ENCODE assay signal across 1 cellular context in the genomic region with DNA sequence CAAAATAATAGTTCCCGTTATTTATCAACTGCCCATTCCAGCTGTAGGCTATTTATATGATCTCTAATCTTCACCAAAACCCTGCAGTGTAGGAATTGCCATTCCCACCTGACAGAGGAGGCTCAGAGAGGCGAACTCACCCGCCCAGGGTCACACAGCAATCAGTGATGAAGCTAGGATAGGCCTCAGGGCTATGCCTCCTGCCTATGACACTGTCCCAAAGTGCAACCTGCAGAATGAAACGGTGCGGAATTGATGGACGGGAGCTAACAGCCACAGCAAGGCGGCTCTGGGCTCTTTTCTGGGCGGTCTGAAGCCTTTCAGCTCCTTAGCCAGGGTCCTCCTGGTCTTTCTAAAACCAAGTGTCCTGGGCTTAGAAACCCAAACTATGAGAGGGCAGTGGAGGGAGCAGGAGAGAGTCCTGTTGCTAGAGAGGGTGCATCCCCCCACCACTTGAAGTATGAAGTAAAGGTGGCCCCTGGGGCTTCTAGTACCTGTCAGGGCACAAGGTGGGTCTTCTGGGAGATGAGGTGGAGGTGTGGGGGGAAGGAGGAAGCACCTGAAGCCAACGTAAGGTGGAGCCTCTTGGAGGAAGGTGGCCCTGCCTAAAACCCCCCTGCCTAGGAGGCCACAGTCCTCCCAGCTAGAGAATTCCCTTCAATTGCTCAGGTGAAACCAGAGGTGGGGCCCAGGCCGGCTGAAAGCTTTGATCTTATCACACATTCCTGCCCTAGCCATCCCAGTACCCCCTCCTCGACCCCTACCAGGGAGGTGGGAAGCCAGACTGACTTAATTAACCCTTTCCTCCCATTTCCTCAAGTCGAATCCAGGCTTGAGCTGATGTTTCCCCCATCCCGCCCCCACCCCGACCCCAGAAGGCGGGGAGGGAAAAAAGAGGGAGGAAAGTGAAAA.
TF ChIP-seq lines count a peak whose summit lies in the region.

No MANE protein-coding gene starts in this region.

TF ChIP-seq in HepG2, 621 proteins besides CTCF, POLR2A, EP300 and RAD21 (continued from another document):
- TF ChIP-seq, protein P1, sequence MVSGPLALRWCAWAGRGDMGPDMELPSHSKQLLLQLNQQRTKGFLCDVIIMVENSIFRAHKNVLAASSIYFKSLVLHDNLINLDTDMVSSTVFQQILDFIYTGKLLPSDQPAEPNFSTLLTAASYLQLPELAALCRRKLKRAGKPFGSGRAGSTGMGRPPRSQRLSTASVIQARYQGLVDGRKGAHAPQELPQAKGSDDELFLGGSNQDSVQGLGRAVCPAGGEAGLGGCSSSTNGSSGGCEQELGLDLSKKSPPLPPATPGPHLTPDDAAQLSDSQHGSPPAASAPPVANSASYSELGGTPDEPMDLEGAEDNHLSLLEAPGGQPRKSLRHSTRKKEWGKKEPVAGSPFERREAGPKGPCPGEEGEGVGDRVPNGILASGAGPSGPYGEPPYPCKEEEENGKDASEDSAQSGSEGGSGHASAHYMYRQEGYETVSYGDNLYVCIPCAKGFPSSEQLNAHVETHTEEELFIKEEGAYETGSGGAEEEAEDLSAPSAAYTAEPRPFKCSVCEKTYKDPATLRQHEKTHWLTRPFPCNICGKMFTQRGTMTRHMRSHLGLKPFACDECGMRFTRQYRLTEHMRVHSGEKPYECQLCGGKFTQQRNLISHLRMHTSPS (CRISPR knock-in tag; IDR thresholded peaks at IDR 0.05; ENCODE audit: low read depth), result 0 out of 2 replicates have a peak, but pooled peaks have one; percentile 10
- 0 out of 2 replicates have a peak, but pooled peaks have one; percentile 40 for TF ChIP-seq ZNF430 (CRISPR knock-in tag; IDR thresholded peaks at IDR 0.05)
- TF ChIP-seq CAMTA2 (CRISPR knock-in tag; IDR thresholded peaks at IDR 0.05; ENCODE audit: borderline replicate concordance), result no peak
- TF ChIP-seq, protein P2, sequence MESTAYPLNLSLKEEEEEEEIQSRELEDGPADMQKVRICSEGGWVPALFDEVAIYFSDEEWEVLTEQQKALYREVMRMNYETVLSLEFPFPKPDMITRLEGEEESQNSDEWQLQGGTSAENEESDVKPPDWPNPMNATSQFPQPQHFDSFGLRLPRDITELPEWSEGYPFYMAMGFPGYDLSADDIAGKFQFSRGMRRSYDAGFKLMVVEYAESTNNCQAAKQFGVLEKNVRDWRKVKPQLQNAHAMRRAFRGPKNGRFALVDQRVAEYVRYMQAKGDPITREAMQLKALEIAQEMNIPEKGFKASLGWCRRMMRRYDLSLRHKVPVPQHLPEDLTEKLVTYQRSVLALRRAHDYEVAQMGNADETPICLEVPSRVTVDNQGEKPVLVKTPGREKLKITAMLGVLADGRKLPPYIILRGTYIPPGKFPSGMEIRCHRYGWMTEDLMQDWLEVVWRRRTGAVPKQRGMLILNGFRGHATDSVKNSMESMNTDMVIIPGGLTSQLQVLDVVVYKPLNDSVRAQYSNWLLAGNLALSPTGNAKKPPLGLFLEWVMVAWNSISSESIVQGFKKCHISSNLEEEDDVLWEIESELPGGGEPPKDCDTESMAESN (CRISPR knock-in tag; conservative IDR thresholded peaks at IDR 0.05), result no peak
- peak; percentile 97 for TF ChIP-seq ZNF746 (CRISPR knock-in tag; IDR thresholded peaks at IDR 0.05)
- TF ChIP-seq SNAI1 (CRISPR knock-in tag; IDR thresholded peaks at IDR 0.05; ENCODE audit: borderline replicate concordance), result no peak
